9 cellular contexts compared by ENCODE assay signal in the genomic region with DNA sequence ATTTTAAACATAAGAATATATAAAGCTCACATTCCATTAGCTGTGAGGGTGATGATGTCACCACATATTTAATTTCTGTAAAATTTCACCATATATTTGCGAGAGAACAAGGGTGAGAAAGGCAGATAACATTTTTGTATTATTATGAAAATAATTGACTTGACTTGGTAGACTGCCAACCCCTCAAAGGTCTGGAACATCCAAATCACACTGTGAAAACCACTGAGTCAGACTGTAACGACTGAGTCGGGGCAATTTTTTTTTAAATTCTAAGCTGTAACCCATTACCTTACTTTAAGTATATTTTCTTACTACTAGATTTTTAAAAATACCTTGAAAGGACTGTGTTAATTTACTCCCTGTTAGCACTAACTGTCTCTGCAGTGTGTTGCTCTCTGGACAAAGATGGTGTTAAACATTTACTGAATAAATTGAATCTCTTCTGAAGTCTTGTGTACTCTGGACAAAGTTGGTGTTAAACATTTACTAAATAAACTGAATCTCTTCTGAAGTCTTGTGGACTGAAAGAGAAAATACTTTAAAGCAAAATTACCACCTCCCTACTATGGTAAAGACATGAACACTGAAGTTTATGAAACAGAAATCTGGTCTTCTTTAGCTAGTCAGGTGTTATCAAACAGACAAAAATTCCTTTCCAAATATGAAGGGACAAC. TPM values are rescaled to one million over a fixed set of nuclear protein-coding genes. Genes with fewer than 3 reads are reported as not detected.
A peak's percentile ranks its signal among the peaks of the same experiment; 100 is the strongest.
DNase-seq lines count a peak whose midpoint lies in the region; ATAC-seq and TF ChIP-seq lines count a peak whose summit lies in the region.
"Had no signal": no experiment of that assay in that cellular context is flagged by ENCODE, and none has a peak within 500 bp of the region (broad histone marks: within the 10 kb centered on the region; RNA-seq: fewer than 3 reads in every experiment).

No MANE protein-coding gene starts in this region.

- no peak overlapping the region for H3K4me3 Mint-ChIP-seq in activated naive CD8-positive, alpha-beta T cell
- no peak overlapping the region for H3K4me3 Mint-ChIP-seq in activated naive CD8-positive, alpha-beta T cell treated with anti-CD3 and anti-CD28 coated beads, Interleukin-2, amount 50 U/mL, for 24 hours
- H3K4me3 Mint-ChIP-seq in endodermal cell: no peak overlapping the region
- H3K4me3 Mint-ChIP-seq: activated naive CD4-positive, alpha-beta T cell treated with anti-CD3 and anti-CD28 coated beads, Interleukin-2, amount 10 ng/mL, durations not matched to agents 7 days and 5 days had no signal

- H3K4me1 Mint-ChIP-seq in activated naive CD8-positive, alpha-beta T cell (ENCODE audit: low read depth): peaks cover 52% of the 10 kb centered on the region
- peaks cover 54% of the 10 kb centered on the region for H3K4me1 Mint-ChIP-seq in activated naive CD8-positive, alpha-beta T cell treated with anti-CD3 and anti-CD28 coated beads, Interleukin-2, amount 50 U/mL, for 24 hours
- peaks cover 21% of the 10 kb centered on the region for H3K4me1 Mint-ChIP-seq in endodermal cell

- no peaks in the 10 kb centered on the region for H3K4me1 ChIP-seq in endodermal cell (ENCODE audit: control insufficient read depth, insufficient read depth, low read length)
- H3K4me1 ChIP-seq in testis: no peaks in the 10 kb centered on the region
- peaks cover 1 to 3% of the 10 kb centered on the region in 2 donors for H3K4me1 ChIP-seq in aorta (ENCODE audit: control insufficient read depth in 1 of 2, insufficient read depth in 2 of 2, low read length in 2 of 2)

- H3K27ac ChIP-seq in endodermal cell (ENCODE audit: low read depth, low read length) (no peak overlapping the region), testis (no peak overlapping the region), aorta (ENCODE audit: low read depth in 1 of 2, low read length in 2 of 2) (no peak overlapping the region)

- H3K27me3 Mint-ChIP-seq in activated naive CD8-positive, alpha-beta T cell: no peaks in the 10 kb centered on the region
- H3K27me3 Mint-ChIP-seq in activated naive CD8-positive, alpha-beta T cell treated with anti-CD3 and anti-CD28 coated beads, Interleukin-2, amount 50 U/mL, for 24 hours: no peaks in the 10 kb centered on the region
- H3K27me3 Mint-ChIP-seq in endodermal cell (ENCODE audit: insufficient read depth): no peaks in the 10 kb centered on the region
- H3K27me3 Mint-ChIP-seq: activated naive CD4-positive, alpha-beta T cell treated with anti-CD3 and anti-CD28 coated beads, Interleukin-2, amount 10 ng/mL, durations not matched to agents 7 days and 5 days had no signal

- WGBS in endodermal cell (ENCODE audit: insufficient coverage in 1 of 2, insufficient read length in 1 of 2), 2 experiments: 60 to 93% methylated on average over 1 to 3 of the region's 3 CpGs
- WGBS in testis, 2 donors: 37% methylated on average over 3 of the region's 3 CpGs
- WGBS in aorta, 2 donors: 15 to 22% methylated on average over 3 of the region's 3 CpGs

- H3K4me3 ChIP-seq in endodermal cell (ENCODE audit: low read length) (no peak overlapping the region), testis (no peak overlapping the region), aorta (ENCODE audit: low read length in 2 of 2) (no peak overlapping the region)

- ATAC-seq in activated naive CD8-positive, alpha-beta T cell treated with anti-CD3 and anti-CD28 coated beads, Interleukin-2, amount 50 U/mL, for 24 hours: no peak
- peak; percentile 60 for ATAC-seq in HG03432 (IDR thresholded peaks at IDR 0.05; ENCODE audit: unreplicated experiment)
- ATAC-seq in aorta (ENCODE audit: low FRiP score): no peak
- ATAC-seq in HG03039 (IDR thresholded peaks at IDR 0.05; ENCODE audit: unreplicated experiment): no peak

- DNase-seq in activated naive CD8-positive, alpha-beta T cell treated with anti-CD3 and anti-CD28 coated beads, Interleukin-2, amount 50 U/mL, for 24 hours: no peak
- DNase-seq in endodermal cell (no peak), testis (no peak), aorta (no peak), OCI-M2 (lab: John Stamatoyannopoulos, UW; ENCODE audit: unreplicated experiment) (no peak)
- DNase-seq: activated naive CD4-positive, alpha-beta T cell treated with anti-CD3 and anti-CD28 coated beads, Interleukin-2, amount 10 ng/mL, durations not matched to agents 7 days and 5 days had no signal

- H3K9me3 Mint-ChIP-seq in activated naive CD8-positive, alpha-beta T cell (ENCODE audit: low read depth): no peaks in the 10 kb centered on the region
- H3K9me3 Mint-ChIP-seq in activated naive CD8-positive, alpha-beta T cell treated with anti-CD3 and anti-CD28 coated beads, Interleukin-2, amount 50 U/mL, for 24 hours: no peaks in the 10 kb centered on the region
- no peaks in the 10 kb centered on the region for H3K9me3 Mint-ChIP-seq in endodermal cell
- H3K9me3 Mint-ChIP-seq: activated naive CD4-positive, alpha-beta T cell treated with anti-CD3 and anti-CD28 coated beads, Interleukin-2, amount 10 ng/mL, durations not matched to agents 7 days and 5 days had no signal

- H3K36me3 Mint-ChIP-seq in activated naive CD8-positive, alpha-beta T cell: no peaks in the 10 kb centered on the region
- H3K36me3 Mint-ChIP-seq in activated naive CD8-positive, alpha-beta T cell treated with anti-CD3 and anti-CD28 coated beads, Interleukin-2, amount 50 U/mL, for 24 hours (ENCODE audit: low read depth): peaks cover 5% of the 10 kb centered on the region
- H3K36me3 Mint-ChIP-seq in endodermal cell (ENCODE audit: low read depth): peaks cover 2% of the 10 kb centered on the region
- H3K36me3 Mint-ChIP-seq: activated naive CD4-positive, alpha-beta T cell treated with anti-CD3 and anti-CD28 coated beads, Interleukin-2, amount 10 ng/mL, durations not matched to agents 7 days and 5 days had no signal

- no peaks in the 10 kb centered on the region for H3K9me3 ChIP-seq in endodermal cell (ENCODE audit: control insufficient read depth, low read length)
- H3K9me3 ChIP-seq in testis: no peaks in the 10 kb centered on the region
- H3K9me3 ChIP-seq in aorta (ENCODE audit: control insufficient read depth, low read length): no peaks in the 10 kb centered on the region

- H3K27me3 ChIP-seq in endodermal cell (ENCODE audit: control insufficient read depth, insufficient read depth, low read length, poor library complexity, severe bottlenecking): no peaks in the 10 kb centered on the region
- H3K27me3 ChIP-seq in testis: no peaks in the 10 kb centered on the region
- H3K27me3 ChIP-seq in aorta (ENCODE audit: control insufficient read depth in 1 of 2, insufficient read depth in 2 of 2, low read length in 1 of 2): no peaks in the 10 kb centered on the region

- no peak overlapping the region for H3K9ac ChIP-seq in endodermal cell (ENCODE audit: extremely low read depth, low read length, poor library complexity, severe bottlenecking)

- intact Hi-C loops in testis (cut with DNase I; ENCODE audit: low total_unique reads) (no loop called here), aorta (cut with DNase I) (no loop called here)

- no peak for TF ChIP-seq POLR2A in testis (IDR thresholded peaks at IDR 0.05)

- peak overlapping the region; percentile 16 for H3K27ac Mint-ChIP-seq in activated naive CD8-positive, alpha-beta T cell
- H3K27ac Mint-ChIP-seq in activated naive CD8-positive, alpha-beta T cell treated with anti-CD3 and anti-CD28 coated beads, Interleukin-2, amount 50 U/mL, for 24 hours: no peak overlapping the region
- H3K27ac Mint-ChIP-seq in endodermal cell: peak overlapping the region; percentile 44
- H3K27ac Mint-ChIP-seq: activated naive CD4-positive, alpha-beta T cell treated with anti-CD3 and anti-CD28 coated beads, Interleukin-2, amount 10 ng/mL, durations not matched to agents 7 days and 5 days had no signal

- TF ChIP-seq CTCF in endodermal cell (conservative IDR thresholded peaks at IDR 0.05) (no peak), testis (IDR thresholded peaks at IDR 0.05) (no peak)

- H3K36me3 ChIP-seq in endodermal cell (ENCODE audit: control insufficient read depth, insufficient read depth, low read length) (no peaks in the 10 kb centered on the region), testis (ENCODE audit: low read depth, missing control alignments) (no peaks in the 10 kb centered on the region), aorta (ENCODE audit: control insufficient read depth in 1 of 2, insufficient read depth in 2 of 2, low read length in 1 of 2) (no peaks in the 10 kb centered on the region)

RNA-seq across cellular contexts. Expression of gene PDZD8, which starts 14.1 kb away (rescaled TPM):
- total RNA-seq in endodermal cell (10 to 100 TPM; 53.3 to 60.1 TPM), testis (100 to 1,000 TPM in 1 of 2 donors, 10 to 100 TPM in 1; 49.6 to 120 TPM), aorta (10 to 100 TPM; 35.5 to 36.0 TPM)
- 21.5 TPM for polyA plus RNA-seq in endodermal cell (2013, experiment 1 of 2)
- 19.2 TPM for polyA plus RNA-seq in endodermal cell (2013, experiment 2 of 2)
- polyA plus RNA-seq in testis (ENCODE audit: insufficient read depth, low read depth, low replicate concordance) (107 TPM), aorta (1 to 10 TPM; 4.5 to 5.2 TPM)
